Comparison of ENCODE assay signal across 13 cellular contexts in genomic region chr22:37781434-37782059, GRCh38. TPM values are rescaled to one million over a fixed set of nuclear protein-coding genes. Genes with fewer than 3 reads are reported as not detected.
DNase-seq lines count a peak whose midpoint lies in the region; ATAC-seq, FAIRE-seq and TF ChIP-seq lines count a peak whose summit lies in the region.
"Had no signal": no experiment of that assay in that cellular context is flagged by ENCODE, and none has a peak within 500 bp of the region (broad histone marks: within the 10 kb centered on the region; RNA-seq: fewer than 3 reads in every experiment).

No MANE protein-coding gene starts in this region.

- peak; percentile 19; the same call in 1 of the 3 replicates for ATAC-seq in K562
- ATAC-seq in activated T-cell treated with anti-CD3 and anti-CD28 coated beads, Interleukin-2, amount 50 U/mL, for 4 hours = no peak
- ATAC-seq in mucosa of descending colon = no peak
- ATAC-seq: sciatic nerve had no signal

- WGBS in K562 (ENCODE audit: insufficient coverage, low coverage, missing lambda C conversion rate) = 36% methylated on average over 9 of the region's 13 CpGs

- CTCF ChIA-PET in K562 (lab: Yijun Ruan, JAX; ENCODE audit: low intra/inter-chr PET ratio) = no interaction called here

- H3K4me1 ChIP-seq in K562 (replicated peaks in 1 of 2; ENCODE audit: control insufficient read depth in 2 of 2, insufficient read depth in 2 of 2, low read length in 2 of 2) = peaks cover 12 to 15% of the 10 kb centered on the region in 2 experiments; a peak in 4 of 5 replicates
- peaks cover 4% of the 10 kb centered on the region for H3K4me1 ChIP-seq in MM.1S (ENCODE audit: low read length)
- peaks cover 30% of the 10 kb centered on the region for H3K4me1 ChIP-seq in mucosa of descending colon (ENCODE audit: low read depth)

- H2AFZ ChIP-seq in K562 (ENCODE audit: low read depth, low read length) (no peak overlapping the region), MM.1S (ENCODE audit: low read length) (no peak overlapping the region)

- H3K27ac ChIP-seq in K562 (ENCODE audit: extremely low read depth, low read depth, low read length) = no peak overlapping the region
- no peak overlapping the region for H3K27ac ChIP-seq in MM.1S (ENCODE audit: low read length)
- no peak overlapping the region for H3K27ac ChIP-seq in substantia nigra (ENCODE audit: low read depth, low read length, poor library complexity, severe bottlenecking)

- H3K4me1 Mint-ChIP-seq in activated T-cell treated with anti-CD3 and anti-CD28 coated beads, Interleukin-2, amount 50 U/mL, for 4 hours (ENCODE audit: low read depth) = no peaks in the 10 kb centered on the region

- H3K4me2 ChIP-seq in K562 (ENCODE audit: insufficient read depth, low read length) (no peak overlapping the region), MM.1S (ENCODE audit: low read depth, low read length) (no peak overlapping the region)

- DNase-seq in AG09319 (ENCODE audit: extremely low read depth, low read depth) (no peak), HFF-Myc (ENCODE audit: extremely low read depth, low read depth) (no peak), K562 (ENCODE audit: extremely low read depth in 1 of 4, low spot score in 3 of 4) (no peak), islet precursor cell (peak; percentile 66), MM.1S (no peak), mucosa of descending colon (no peak), substantia nigra (lab: John Stamatoyannopoulos, UW) (no peak)
- DNase-seq in activated T-cell treated with anti-CD3 and anti-CD28 coated beads, Interleukin-2, amount 50 U/mL, for 4 hours = no peak
- DNase-seq: NCI-H1048; NK-92 treated with Interleukin-12 subunit alpha and Interleukin-12 subunit beta, amount 100 ng/mL, for 24 hours had no signal

- in situ Hi-C loops in K562 (cut with MboI) = no loop called here

- H3K9ac ChIP-seq in K562 (ENCODE audit: insufficient read depth in 1 of 2, low read depth in 2 of 2, low read length in 2 of 2) (no peak overlapping the region), MM.1S (ENCODE audit: low read length) (no peak overlapping the region)

- H3K36me3 ChIP-seq in K562 (ENCODE audit: control insufficient read depth, insufficient read depth, low read length) (no peaks in the 10 kb centered on the region), MM.1S (replicated peaks; ENCODE audit: insufficient read depth, low read length) (no peaks in the 10 kb centered on the region), mucosa of descending colon (ENCODE audit: low read depth) (no peaks in the 10 kb centered on the region)

- intact Hi-C loops in K562 (cut with micrococcal nuclease) (no loop called here), mucosa of descending colon (cut with DNase I, micrococcal nuclease) (no loop called here)

- no peaks in the 10 kb centered on the region for H3K9me3 Mint-ChIP-seq in activated T-cell treated with anti-CD3 and anti-CD28 coated beads, Interleukin-2, amount 50 U/mL, for 4 hours

- H3K9me1 ChIP-seq in K562 (ENCODE audit: control insufficient read depth, insufficient read depth, low read length) = no peaks in the 10 kb centered on the region

- no peaks in the 10 kb centered on the region for H4K20me1 ChIP-seq in K562 (replicated peaks; ENCODE audit: control insufficient read depth, insufficient read depth, low read length)
- H4K20me1 ChIP-seq in MM.1S (ENCODE audit: insufficient read depth, low read length) = no peaks in the 10 kb centered on the region

- H3K9me3 ChIP-seq in K562 (replicated peaks; ENCODE audit: control insufficient read depth, insufficient read depth, low read depth, low read length) (no peaks in the 10 kb centered on the region), MM.1S (replicated peaks; ENCODE audit: insufficient read depth, low read length) (no peaks in the 10 kb centered on the region), mucosa of descending colon (no peaks in the 10 kb centered on the region)

- BruUV-seq in K562 (replicated peaks; lab: Mats Ljungman, UMichigan) = no TSS peak

- H3F3A ChIP-seq in MM.1S (ENCODE audit: insufficient read depth, low read length) = 0 out of 2 replicates have a peak, but pooled peaks cover 3% of the 10 kb centered on the region

- H3K36me3 Mint-ChIP-seq in activated T-cell treated with anti-CD3 and anti-CD28 coated beads, Interleukin-2, amount 50 U/mL, for 4 hours (ENCODE audit: insufficient read depth) = no peaks in the 10 kb centered on the region

- TF ChIP-seq CTCF in AG09319 (IDR thresholded peaks at IDR 0.05; ENCODE audit: low read depth, low read length) (peak; percentile 36), HFF-Myc (IDR thresholded peaks at IDR 0.05; ENCODE audit: low read depth, low read length, missing control alignments) (peak; percentile 37), K562 (IDR thresholded peaks at IDR 0.05 in 2 of 3, conservative IDR thresholded peaks at IDR 0.05 in 1 of 3; ENCODE audit: insufficient read depth in 2 of 3, low read depth in 1 of 3, low read length in 3 of 3) (0 out of 6 replicates have a peak, but pooled peaks of 1 of the 3 experiments have one; percentile 11), MM.1S (IDR thresholded peaks at IDR 0.05; ENCODE audit: low read length) (no peak), mucosa of descending colon (IDR thresholded peaks at IDR 0.05) (no peak)

- POLR2A ChIA-PET in K562 (lab: Yijun Ruan, JAX) = interaction anchor here (0.6 to 1.8 kb wide), 4 partner anchors 10 to 120 kb away, joined by 3 to 5 read pairs (median 4); no protein-coding TSS in a partner anchor

- no peaks in the 10 kb centered on the region for H3K9me2 ChIP-seq in MM.1S (replicated peaks; ENCODE audit: insufficient read depth, low read length)

- H3K79me2 ChIP-seq in K562 (ENCODE audit: control insufficient read depth, insufficient read depth, low read length) (no peaks in the 10 kb centered on the region), MM.1S (ENCODE audit: low read length) (no peaks in the 10 kb centered on the region)

- H3K4me3 ChIP-seq in HFF-Myc (replicated peaks; ENCODE audit: low read depth, low read length) (no peak overlapping the region), K562 (no peak overlapping the region), MM.1S (ENCODE audit: low read length) (no peak overlapping the region), mucosa of descending colon (no peak overlapping the region)

- no peak for TF ChIP-seq POLR2A in K562 (conservative IDR thresholded peaks at IDR 0.05)

- H3K27me3 Mint-ChIP-seq in activated T-cell treated with anti-CD3 and anti-CD28 coated beads, Interleukin-2, amount 50 U/mL, for 4 hours (ENCODE audit: low read depth) = peaks cover 7% of the 10 kb centered on the region

- FAIRE-seq in K562 (lab: Jason Lieb, UNC) = no peak
- FAIRE-seq: endometrium had no signal

- no peaks in the 10 kb centered on the region for H3K27me3 ChIP-seq in K562 (ENCODE audit: control insufficient read depth in 2 of 2, insufficient read depth in 2 of 2, low read length in 2 of 2)
- no peaks in the 10 kb centered on the region for H3K27me3 ChIP-seq in MM.1S (replicated peaks; ENCODE audit: insufficient read depth, low read length)

- no peak for TF ChIP-seq EP300 in K562 (IDR thresholded peaks at IDR 0.05; ENCODE audit: low read length)

- H3K4me3 Mint-ChIP-seq in activated T-cell treated with anti-CD3 and anti-CD28 coated beads, Interleukin-2, amount 50 U/mL, for 4 hours = no peak overlapping the region

- no peak for TF ChIP-seq RAD21 in K562 (CRISPR knock-in tag; conservative IDR thresholded peaks at IDR 0.05 in 1 of 2, IDR thresholded peaks at IDR 0.05 in 1 of 2)

RNA-seq across cellular contexts. Expression of gene GCAT, which starts 26.2 kb away (rescaled TPM):
- 16.0 and 39.6 TPM in 2 replicates for total RNA-seq in K562 (2011; cell fraction: chromatin; rRNA removed; ENCODE audit: low replicate concordance)
- 46.5 and 53.8 TPM in 2 replicates for total RNA-seq in K562 (2011; cell fraction: nucleolus; rRNA removed)
- 23.7 and 29.9 TPM in 2 replicates for total RNA-seq in K562 (2011; cell fraction: nucleoplasm; rRNA removed)
- total RNA-seq in K562 (2014; rRNA removed) (69.9 and 81.1 TPM in 2 replicates), K562 (2014; rRNA removed; fragmentation: Illumina TruSeq; extraction: Trizol) (9.3 and 13.6 TPM in 2 replicates), K562 (2015; rRNA removed; fragmentation: Illumina TruSeq; extraction: Trizol) (26.4 TPM in 2 replicates), K562 (2021) (61.7 and 63.4 TPM in 2 replicates), mucosa of descending colon (10 to 100 TPM in 2 of 3 donors, 1 to 10 TPM in 1; 9.2 to 15.6 (median 13.6) TPM)
- polyA plus RNA-seq in K562 (2011; rRNA removed) (21.1 and 31.0 TPM in 2 replicates), K562 (2014; fragmentation: Illumina TruSeq; extraction: Trizol) (31.8 and 50.7 TPM in 2 replicates), K562 (2014; fragmentation: Nextera tagmentation; extraction: Ambion mirVana) (1 to 10 TPM; 1.9 to 5.3 TPM), K562 (2014; rRNA removed) (57.7 and 57.8 TPM in 2 replicates)
- polyA plus RNA-seq in K562 (2011; cell fraction: cytosol; rRNA removed) = 32.3 and 62.2 TPM in 2 replicates
- polyA plus RNA-seq in K562 (2011; cell fraction: nucleus; rRNA removed) = 68.1 and 71.9 TPM in 2 replicates
- polyA plus RNA-seq in K562 (2012) = 31.0 and 75.8 TPM in 2 replicates
- polyA minus RNA-seq in K562 (2011; rRNA and poly(A)+ RNA removed) = 6.5 and 8.8 TPM in 2 replicates
- polyA minus RNA-seq in K562 (2011; cell fraction: cytosol; rRNA and poly(A)+ RNA removed) = 29.9 and 31.5 TPM in 2 replicates
- polyA minus RNA-seq in K562 (2011; cell fraction: nucleus; rRNA and poly(A)+ RNA removed) = 15.6 and 25.7 TPM in 2 replicates
- 10 to 100 TPM in 1 of 3 donors, 1 to 10 TPM in 2; 6.5 to 12.3 (median 8.6) TPM for total RNA-seq in activated T-cell treated with anti-CD3 and anti-CD28 coated beads, Interleukin-2, amount 50 U/mL, for 4 hours

RNA-seq across cellular contexts. Expression of gene GALR3, which starts 41.6 kb away (rescaled TPM):
- 0.44 TPM in 1 of 2 replicates, not detected in the other for total RNA-seq in K562 (2011; cell fraction: chromatin; rRNA removed; ENCODE audit: low replicate concordance)
- total RNA-seq in K562 (2011; cell fraction: nucleolus; rRNA removed) = 0.33 and 0.53 TPM in 2 replicates
- total RNA-seq in K562 (2011; cell fraction: nucleoplasm; rRNA removed) = 0.69 TPM in 1 of 2 replicates, not detected in the other
- total RNA-seq in K562 (2014; rRNA removed) (0.24 TPM in 1 of 2 replicates, not detected in the other), K562 (2014; rRNA removed; fragmentation: Illumina TruSeq; extraction: Trizol) (not detected in 2 replicates), K562 (2015; rRNA removed; fragmentation: Illumina TruSeq; extraction: Trizol) (not detected in 2 replicates), K562 (2021) (0.13 and 0.31 TPM in 2 replicates), mucosa of descending colon (not detected)
- polyA plus RNA-seq in K562 (2011; rRNA removed) (0.11 TPM in 1 of 2 replicates, not detected in the other), K562 (2014; fragmentation: Illumina TruSeq; extraction: Trizol) (not detected in 2 replicates), K562 (2014; fragmentation: Nextera tagmentation; extraction: Ambion mirVana) (not detected), K562 (2014; rRNA removed) (not detected in 2 replicates)
- polyA plus RNA-seq in K562 (2011; cell fraction: cytosol; rRNA removed) = 0.07 TPM in 1 of 2 replicates, not detected in the other
- polyA plus RNA-seq in K562 (2011; cell fraction: nucleus; rRNA removed) = 0.33 and 0.38 TPM in 2 replicates
- polyA plus RNA-seq in K562 (2012) = 0.28 TPM in 1 of 2 replicates, not detected in the other
- polyA minus RNA-seq in K562 (2011; rRNA and poly(A)+ RNA removed) = not detected in 2 replicates
- polyA minus RNA-seq in K562 (2011; cell fraction: cytosol; rRNA and poly(A)+ RNA removed) = not detected in 2 replicates
- 0.27 TPM in 1 of 2 replicates, not detected in the other for polyA minus RNA-seq in K562 (2011; cell fraction: nucleus; rRNA and poly(A)+ RNA removed)
- total RNA-seq in activated T-cell treated with anti-CD3 and anti-CD28 coated beads, Interleukin-2, amount 50 U/mL, for 4 hours = not detected
- total RNA-seq: lower leg skin, sciatic nerve had no signal

Comparison
In these comparisons a context has a peak if more than half of its experiments do, and no peak if none do; other contexts are left out.
1. CTCF ChIP-seq: peak in AG09319 (single experiment) and HFF-Myc (single experiment); none in MM.1S (single experiment) and mucosa of descending colon (single experiment).